24 cellular contexts compared by ENCODE assay signal in genomic region chr5:148214665-148215064, GRCh38. TPM values are rescaled to one million over a fixed set of nuclear protein-coding genes. Genes with fewer than 3 reads are reported as not detected.
"Had no signal": no experiment of that assay in that cellular context is flagged by ENCODE, and none has a peak within 500 bp of the region (broad histone marks: within the 10 kb centered on the region; RNA-seq: fewer than 3 reads in every experiment).

No MANE protein-coding gene starts in this region.

- H3K9me2 ChIP-seq: SK-N-SH had no signal

- H3K4me3 ChIP-seq: K562 had no signal

- ATAC-seq: K562, T-cell had no signal

- DNase-seq: Kasumi-1, NCI-H1092, NCI-H1105 treated with DMSO at 0.1 percent for 48 hours, NCI-H1436, NCI-H187, NCI-H2029, NCI-H2081 treated with DMSO at 0.1 percent for 48 hours, NCI-H2171, NCI-H226, NCI-H510A, NCI-H524 treated with DMSO at 0.1 percent for 48 hours, NCI-H69, NCI-H774, SHP77, SK-N-SH, SW 1271, T-cell had no signal

- H3K4me2 ChIP-seq: KMS-11, SK-N-SH had no signal

- H3K9me3 ChIP-seq: SK-N-SH had no signal

- H3K27ac ChIP-seq: HL-60, KMS-11, RWPE1 had no signal

- H3K9ac ChIP-seq: KMS-11, SK-N-SH had no signal

RNA-seq across cellular contexts. Expression of gene SPINK6, which starts 11.8 kb away (rescaled TPM):
- total RNA-seq: K562, OCI-LY7, SK-MEL-5, T-cell had no signal

RNA-seq across cellular contexts. Expression of gene MARCOL, which starts 23.7 kb away (rescaled TPM):
- total RNA-seq: K562, MCF 10A, OCI-LY7, T-cell had no signal

RNA-seq across cellular contexts. Expression of gene SPINK14, which starts 46.3 kb away (rescaled TPM):
- total RNA-seq: K562, MCF 10A, OCI-LY7, SK-MEL-5, T-cell had no signal

RNA-seq across cellular contexts. Expression of gene SPINK13, which starts 53.9 kb away (rescaled TPM):
- total RNA-seq: K562, MCF 10A, OCI-LY7, T-cell had no signal
